8 cellular contexts compared by ENCODE assay signal in genomic region chr7:73560035-73560835, GRCh38. TPM values are rescaled to one million over a fixed set of nuclear protein-coding genes. Genes with fewer than 3 reads are reported as not detected.
DNase-seq lines count a peak whose midpoint lies in the region; TF ChIP-seq lines count a peak whose summit lies in the region.

No MANE protein-coding gene starts in this region.

- H3K4me3 ChIP-seq in AG04449 (ENCODE audit: low read depth, low read length) (no peak overlapping the region), GM12865 (ENCODE audit: low read depth, low read length) (no peak overlapping the region), epithelial cell of proximal tubule (ENCODE audit: low read depth, low read length) (no peak overlapping the region)

- POLR2A ChIA-PET in AG04449 (lab: Yijun Ruan, JAX): interaction anchor here (1.0 to 1.3 kb wide), 4 partner anchors 14 to 179 kb away, joined by 3 to 6 read pairs (median 5); partner anchors contain the start of genes ABHD11 and TBL2

- DNase-seq in AG04449 (ENCODE audit: low read depth, low spot score) (peak; percentile 66), GM12865 (ENCODE audit: low read depth) (peak; percentile 71), NOMO-1 treated with dmso at 0.1 percent for 144 hours (lab: John Stamatoyannopoulos, UW; ENCODE audit: unreplicated experiment) (peak; percentile 60), epithelial cell of proximal tubule (ENCODE audit: low read depth) (peak; percentile 55), ecto neural progenitor cell (ENCODE audit: low spot score) (no peak), midbrain (lab: John Stamatoyannopoulos, UW) (no peak), occipital lobe (lab: John Stamatoyannopoulos, UW) (no peak), NCI-H2081 (lab: John Stamatoyannopoulos, UW) (no peak)

- CTCF ChIA-PET in AG04449 (lab: Yijun Ruan, JAX): interaction anchor here (1.1 to 1.5 kb wide), 2 partner anchors 38 to 165 kb away, joined by 4 to 5 read pairs; no protein-coding TSS in a partner anchor

- TF ChIP-seq CTCF in AG04449 (IDR thresholded peaks at IDR 0.05; ENCODE audit: insufficient read depth, low read length, missing control alignments): no peak
- no peak for TF ChIP-seq CTCF in GM12865 (IDR thresholded peaks at IDR 0.05; ENCODE audit: insufficient read depth, low read depth, low read length, missing control alignments)
- TF ChIP-seq CTCF in epithelial cell of proximal tubule (conservative IDR thresholded peaks at IDR 0.05; ENCODE audit: low read depth, low read length): no peak

RNA-seq across cellular contexts. Expression of gene BCL7B, which starts 2.7 kb away (rescaled TPM):
- total RNA-seq in epithelial cell of proximal tubule: 53.2 and 64.2 TPM in 2 replicates
- 9.4 TPM for total RNA-seq in occipital lobe

RNA-seq across cellular contexts. Expression of gene TBL2, which starts 18.1 kb away (rescaled TPM):
- total RNA-seq in epithelial cell of proximal tubule: 29.6 and 56.4 TPM in 2 replicates
- total RNA-seq in occipital lobe: 22.5 TPM

RNA-seq across cellular contexts. Expression of gene BAZ1B, which starts 38.1 kb away (rescaled TPM):
- total RNA-seq in epithelial cell of proximal tubule (47.2 and 51.9 TPM in 2 replicates), occipital lobe (53.0 TPM)

Comparison
In these comparisons a context has a peak if more than half of its experiments do, and no peak if none do; other contexts are left out.
1. DNase-seq: peak in AG04449 (single experiment), GM12865 (single experiment), NOMO-1 treated with dmso at 0.1 percent for 144 hours (single experiment) and epithelial cell of proximal tubule (single experiment); none in ecto neural progenitor cell (single experiment), midbrain (single experiment), occipital lobe (single experiment) and NCI-H2081 (0 of 2).